Comparison of ENCODE assay signal across 20 cellular contexts in genomic region chr17:19755392-19755791, GRCh38. TPM values are rescaled to one million over a fixed set of nuclear protein-coding genes. Genes with fewer than 3 reads are reported as not detected.
A peak's percentile ranks its signal among the peaks of the same experiment; 100 is the strongest.
DNase-seq lines count a peak whose midpoint lies in the region; ATAC-seq, FAIRE-seq and TF ChIP-seq lines count a peak whose summit lies in the region.
"Had no signal": no experiment of that assay in that cellular context is flagged by ENCODE, and none has a peak within 500 bp of the region (broad histone marks: within the 10 kb centered on the region; RNA-seq: fewer than 3 reads in every experiment).

No MANE protein-coding gene starts in this region.

- no peak overlapping the region; the same call in 1 of the 2 replicates for H4K8ac ChIP-seq in H1 (ENCODE audit: extremely low read depth, insufficient read depth, low read length)

- CTCF ChIA-PET in H1 (lab: Charles Lee; ENCODE audit: partially characterized antibody): interaction anchor here (0.7 to 4.1 kb wide), 8 partner anchors 8 to 392 kb away, joined by 3 to 36 read pairs (median 6); partner anchors contain the start of gene B9D1
- CTCF ChIA-PET in activated CD8-positive, alpha-beta T cell treated with anti-CD3 and anti-CD28 coated beads, Interleukin-2, amount 10 ng/mL, durations not matched to agents 7 days and 5 days (lab: Charles Lee): interaction anchor here (1.3 to 2.2 kb wide), 3 partner anchors 9 to 11 kb away, joined by 3 to 8 read pairs (median 4); no protein-coding TSS in a partner anchor

- no peak overlapping the region for H4K91ac ChIP-seq in H1 (replicated peaks; ENCODE audit: insufficient read length, low read length)

- H3K27me3 Mint-ChIP-seq in activated CD8-positive, alpha-beta T cell treated with anti-CD3 and anti-CD28 coated beads, Interleukin-2, amount 10 ng/mL, durations not matched to agents 7 days and 5 days (ENCODE audit: low read depth): peaks cover 7% of the 10 kb centered on the region

- TF ChIP-seq EP300 in H1 (IDR thresholded peaks at IDR 0.05; ENCODE audit: borderline replicate concordance in 1 of 2, low read depth in 2 of 2, low read length in 2 of 2): no peak

- H3K9ac ChIP-seq in H1 (replicated peaks in 1 of 4; ENCODE audit: extremely low read depth in 1 of 4, low read depth in 3 of 4, low read length in 3 of 4): no peak overlapping the region

- WGBS in H1 (ENCODE audit: extremely low coverage in 1 of 2, insufficient coverage in 1 of 2, insufficient read length in 1 of 2, insufficient replicate concordance in 2 of 2, low coverage in 1 of 2, low lambda C conversion rate in 2 of 2, missing lambda C conversion rate in 1 of 2), 2 experiments: 82% methylated on average over 6 of the region's 6 CpGs; no CpG with 5 or more reads in 1 of the 2 experiments

- no peaks in the 10 kb centered on the region for H3K23me2 ChIP-seq in H1 (ENCODE audit: low read depth, low read length)

- no peak overlapping the region for H3K27ac ChIP-seq in Peyer's patch
- no peak overlapping the region for H3K27ac ChIP-seq in H1 (ENCODE audit: low read depth, low read length)
- H3K27ac ChIP-seq in coronary artery: no peak overlapping the region
- H3K27ac ChIP-seq: 22Rv1, C4-2B had no signal

- no peak overlapping the region for H3K27ac Mint-ChIP-seq in activated CD8-positive, alpha-beta T cell treated with anti-CD3 and anti-CD28 coated beads, Interleukin-2, amount 10 ng/mL, durations not matched to agents 7 days and 5 days

- H2BK5ac ChIP-seq in H1 (ENCODE audit: low read depth, low read length): no peak overlapping the region

- ATAC-seq in left cardiac atrium (no peak), GM19035 (IDR thresholded peaks at IDR 0.05; ENCODE audit: unreplicated experiment) (no peak)
- ATAC-seq in activated CD8-positive, alpha-beta T cell treated with anti-CD3 and anti-CD28 coated beads, Interleukin-2, amount 10 ng/mL, durations not matched to agents 7 days and 5 days: no peak

- no peak overlapping the region for H2BK15ac ChIP-seq in H1 (ENCODE audit: low read length)

- TF ChIP-seq CTCF in Peyer's patch (IDR thresholded peaks at IDR 0.05) (no peak), H1 (IDR thresholded peaks at IDR 0.05; ENCODE audit: control extremely low read depth in 1 of 3, insufficient read depth in 1 of 3, low read depth in 1 of 3, low read length in 3 of 3) (no peak), coronary artery (IDR thresholded peaks at IDR 0.05) (no peak)

- no peak overlapping the region for H3K4me3 Mint-ChIP-seq in activated CD8-positive, alpha-beta T cell treated with anti-CD3 and anti-CD28 coated beads, Interleukin-2, amount 10 ng/mL, durations not matched to agents 7 days and 5 days

- no peak for TF ChIP-seq RAD21 in H1 (IDR thresholded peaks at IDR 0.05 in 1 of 2, conservative IDR thresholded peaks at IDR 0.05 in 1 of 2; ENCODE audit: low read depth in 2 of 2, low read length in 2 of 2)

- no peaks in the 10 kb centered on the region for H3K79me1 ChIP-seq in H1 (ENCODE audit: low read depth, low read length)

- no peak overlapping the region for H2AK5ac ChIP-seq in H1 (ENCODE audit: low read depth, low read length)

- no peak for TF ChIP-seq POLR2A in Peyer's patch (IDR thresholded peaks at IDR 0.05)
- TF ChIP-seq POLR2A in H1 (IDR thresholded peaks at IDR 0.05; ENCODE audit: control extremely low read depth in 1 of 2, low read depth in 2 of 2, low read length in 2 of 2): no peak

- H2AFZ ChIP-seq in H1 (ENCODE audit: low read length): no peak overlapping the region

- no peaks in the 10 kb centered on the region for H3K9me3 Mint-ChIP-seq in activated CD8-positive, alpha-beta T cell treated with anti-CD3 and anti-CD28 coated beads, Interleukin-2, amount 10 ng/mL, durations not matched to agents 7 days and 5 days (ENCODE audit: insufficient read depth)

- H2BK12ac ChIP-seq in H1 (ENCODE audit: low read depth, low read length): no peak overlapping the region

- no peaks in the 10 kb centered on the region for H3K36me3 Mint-ChIP-seq in activated CD8-positive, alpha-beta T cell treated with anti-CD3 and anti-CD28 coated beads, Interleukin-2, amount 10 ng/mL, durations not matched to agents 7 days and 5 days (ENCODE audit: low read depth)

- H3K4me3 ChIP-seq in Peyer's patch (no peak overlapping the region), H1 (ENCODE audit: extremely low read depth in 1 of 4, insufficient read depth in 2 of 4, low read depth in 3 of 4, low read length in 4 of 4) (no peak overlapping the region), coronary artery (no peak overlapping the region)

- H3K9me3 ChIP-seq in Peyer's patch: no peaks in the 10 kb centered on the region
- H3K9me3 ChIP-seq in H1 (ENCODE audit: insufficient read depth in 2 of 2, low read depth in 1 of 2, low read length in 1 of 2): no peaks in the 10 kb centered on the region; a peak in 1 of 4 replicates

- no peaks in the 10 kb centered on the region for H4K20me1 ChIP-seq in H1 (replicated peaks in 1 of 2; ENCODE audit: control insufficient read depth in 1 of 2, insufficient read depth in 2 of 2, low read length in 2 of 2)

- H3K4me1 Mint-ChIP-seq in activated CD8-positive, alpha-beta T cell treated with anti-CD3 and anti-CD28 coated beads, Interleukin-2, amount 10 ng/mL, durations not matched to agents 7 days and 5 days (ENCODE audit: low read depth): no peaks in the 10 kb centered on the region

- H3K4me2 ChIP-seq in H1 (ENCODE audit: insufficient read depth in 1 of 2, low read depth in 2 of 2, low read length in 2 of 2): no peak overlapping the region

- intact Hi-C loops in cardiac septum (cut with DNase I): no loop called here
- intact Hi-C loops in left cardiac atrium (cut with DNase I): no loop called here

- H3K23ac ChIP-seq in H1 (ENCODE audit: insufficient read length): no peak overlapping the region

- no peak overlapping the region for H3K18ac ChIP-seq in H1 (ENCODE audit: extremely low read depth, low read length)

- no peak overlapping the region for H2BK20ac ChIP-seq in H1 (ENCODE audit: low read length)

- H3K4me1 ChIP-seq in Peyer's patch (peaks cover 0 to 9% (median 6%) of the 10 kb centered on the region in 4 donors), H1 (replicated peaks in 1 of 4; ENCODE audit: control insufficient read depth in 3 of 4, insufficient read depth in 4 of 4, low read length in 3 of 4) (no peaks in the 10 kb centered on the region; a peak in 1 of 7 replicates)

- no peak overlapping the region for H2BK120ac ChIP-seq in H1 (replicated peaks; ENCODE audit: low read depth, low read length)

- no peaks in the 10 kb centered on the region for H3K27me3 ChIP-seq in Peyer's patch
- H3K27me3 ChIP-seq in H1 (replicated peaks in 1 of 4; ENCODE audit: control insufficient read depth in 3 of 4, extremely low read depth in 1 of 4, insufficient read depth in 3 of 4, low read length in 3 of 4): no peaks in the 10 kb centered on the region

- H3K4ac ChIP-seq in H1 (replicated peaks; ENCODE audit: insufficient read length, low read depth, low read length): no peak overlapping the region

- H4K5ac ChIP-seq in H1 (ENCODE audit: insufficient read length, low read depth, low read length): no peak overlapping the region

- no peaks in the 10 kb centered on the region for H3K79me2 ChIP-seq in H1 (ENCODE audit: control insufficient read depth in 1 of 2, insufficient read depth in 2 of 2, low read length in 2 of 2)

- no peak overlapping the region for H3K56ac ChIP-seq in H1 (replicated peaks; ENCODE audit: insufficient read length, low read depth, low read length)

- FAIRE-seq in H1 (lab: Jason Lieb, UNC): no peak

- POLR2A ChIA-PET in H1 (lab: Charles Lee; ENCODE audit: partially characterized antibody): no interaction called here
- POLR2A ChIA-PET in activated CD8-positive, alpha-beta T cell treated with anti-CD3 and anti-CD28 coated beads, Interleukin-2, amount 10 ng/mL, durations not matched to agents 7 days and 5 days (lab: Charles Lee): no interaction called here

- DNase-seq in cardiac septum (ENCODE audit: low spot score) (peak; percentile 41), left cardiac atrium (no peak), Peyer's patch (peak in 2 of 3 donors; percentile 15 to 38), H1 (ENCODE audit: low read depth in 1 of 2, low spot score in 2 of 2) (no peak), AG20443 (ENCODE audit: low spot score) (no peak), coronary artery (ENCODE audit: low spot score) (no peak)
- DNase-seq in activated CD8-positive, alpha-beta T cell treated with anti-CD3 and anti-CD28 coated beads, Interleukin-2, amount 10 ng/mL, durations not matched to agents 7 days and 5 days: no peak
- DNase-seq: COR-L47, DMS153, EL, GOT3, IMR-90, NCI-H1417, NCI-H2029 treated with DMSO at 0.1 percent for 48 hours, NCI-H510A treated with DMSO at 0.1 percent for 48 hours, OCI-M1 had no signal

- H3K14ac ChIP-seq in H1 (ENCODE audit: insufficient read length): no peak overlapping the region

- H3K36me3 ChIP-seq in Peyer's patch (no peaks in the 10 kb centered on the region), H1 (ENCODE audit: control insufficient read depth in 2 of 4, insufficient read depth in 4 of 4, low read length in 3 of 4) (no peaks in the 10 kb centered on the region)

RNA-seq across cellular contexts. Expression of gene ALDH3A1, which starts 7.3 kb away (rescaled TPM):
- total RNA-seq in cardiac septum: 0.24 TPM
- under 1 TPM; 0.21 to 0.32 TPM for total RNA-seq in left cardiac atrium
- 10 to 100 TPM in 1 of 4 donors, 1 to 10 TPM in 3; 1.7 to 23.1 (median 3.2) TPM for total RNA-seq in Peyer's patch
- total RNA-seq in H1 (2021; fragmentation: NEBNext Ultra II Directional; extraction: Animal tissue kit (Norgen Biotek cat#: 25700)): 0.37 and 0.46 TPM in 2 replicates
- 0.75 and 1.4 TPM in 2 replicates for polyA plus RNA-seq in H1 (2011; rRNA removed)
- 0.43 TPM for polyA plus RNA-seq in H1 (2011; cell fraction: cytosol; rRNA removed)
- 1.1 TPM for polyA plus RNA-seq in H1 (2011; cell fraction: nucleus; rRNA removed)
- 0.23 to 0.94 TPM (median 0.48 TPM) in 4 replicates for polyA plus RNA-seq in H1 (2012, experiment 1 of 2)
- polyA plus RNA-seq in H1 (2012, experiment 2 of 2): 0.30 TPM
- 0.30 TPM for polyA plus RNA-seq in H1 (2013, experiment 1 of 2)
- polyA plus RNA-seq in H1 (2013, experiment 2 of 2): 0.09 TPM
- 0.69 and 0.83 TPM in 2 replicates for polyA minus RNA-seq in H1 (2011; rRNA and poly(A)+ RNA removed)
- polyA minus RNA-seq in H1 (2011; cell fraction: cytosol; rRNA and poly(A)+ RNA removed): not detected
- 1.3 TPM for polyA minus RNA-seq in H1 (2011; cell fraction: nucleus; rRNA and poly(A)+ RNA removed)
- total RNA-seq in activated CD8-positive, alpha-beta T cell treated with anti-CD3 and anti-CD28 coated beads, Interleukin-2, amount 10 ng/mL, durations not matched to agents 7 days and 5 days: not detected
- total RNA-seq: IMR-90, LHCN-M2 had no signal
- polyA plus RNA-seq: IMR-90 had no signal

RNA-seq across cellular contexts. Expression of gene SLC47A2, which starts 39.0 kb away (rescaled TPM):
- total RNA-seq in cardiac septum: not detected
- not detected for total RNA-seq in left cardiac atrium
- 1 to 10 TPM in 3 of 4 donors, not detected in 1; 3.9 to 6.8 (median 6.3) TPM for total RNA-seq in Peyer's patch
- total RNA-seq in H1 (2021; fragmentation: NEBNext Ultra II Directional; extraction: Animal tissue kit (Norgen Biotek cat#: 25700)): not detected in 2 replicates
- polyA plus RNA-seq in H1 (2011; rRNA removed): not detected in 2 replicates
- not detected for polyA plus RNA-seq in H1 (2011; cell fraction: cytosol; rRNA removed)
- not detected for polyA plus RNA-seq in H1 (2011; cell fraction: nucleus; rRNA removed)
- polyA plus RNA-seq in H1 (2012, experiment 1 of 2): 0.07 to 0.09 TPM in 2 of 4 replicates, not detected in the others
- polyA plus RNA-seq in H1 (2012, experiment 2 of 2): not detected
- polyA plus RNA-seq in H1 (2013, experiment 1 of 2): not detected
- polyA plus RNA-seq in H1 (2013, experiment 2 of 2): not detected
- not detected in 2 replicates for polyA minus RNA-seq in H1 (2011; rRNA and poly(A)+ RNA removed)
- not detected for polyA minus RNA-seq in H1 (2011; cell fraction: cytosol; rRNA and poly(A)+ RNA removed)
- polyA minus RNA-seq in H1 (2011; cell fraction: nucleus; rRNA and poly(A)+ RNA removed): not detected
- total RNA-seq in activated CD8-positive, alpha-beta T cell treated with anti-CD3 and anti-CD28 coated beads, Interleukin-2, amount 10 ng/mL, durations not matched to agents 7 days and 5 days: not detected
- total RNA-seq: IMR-90, LHCN-M2 had no signal
- polyA plus RNA-seq: IMR-90 had no signal

Comparison
In these comparisons a context has a peak if more than half of its experiments do, and no peak if none do; other contexts are left out.
1. DNase-seq: peak in cardiac septum (single experiment) and Peyer's patch (2 of 3); none in left cardiac atrium (single experiment), H1 (0 of 2), activated CD8-positive, alpha-beta T cell treated with anti-CD3 and anti-CD28 coated beads, Interleukin-2, amount 10 ng/mL, durations not matched to agents 7 days and 5 days (single experiment), AG20443 (single experiment) and coronary artery (single experiment).